ENCODE assay signal across 8 cellular contexts in genomic region chr10:102633282-102633681, GRCh38. TPM values are rescaled to one million over a fixed set of nuclear protein-coding genes. Genes with fewer than 3 reads are reported as not detected.
DNase-seq lines count a peak whose midpoint lies in the region; ATAC-seq, FAIRE-seq and TF ChIP-seq lines count a peak whose summit lies in the region.

No MANE protein-coding gene starts in this region.

- peaks cover 68% of the 10 kb centered on the region for H3K4me1 ChIP-seq in skeletal muscle satellite cell (ENCODE audit: control insufficient read depth, insufficient read depth, low read length)

- no peak for FAIRE-seq in D721Med (lab: Jason Lieb, UNC)

- peak overlapping the region; percentile 58 for H3K9ac ChIP-seq in skeletal muscle satellite cell (ENCODE audit: low read depth, low read length)

- 0 out of 2 replicates have a peak overlapping the region, but pooled peaks have one; percentile 2 for H3K4me3 ChIP-seq in WI38 (ENCODE audit: low read depth, low read length)
- no peak overlapping the region for H3K4me3 ChIP-seq in fibroblast of the aortic adventitia (ENCODE audit: low read depth, low read length)
- H3K4me3 ChIP-seq in skeletal muscle satellite cell (ENCODE audit: low read length), result peak overlapping the region; percentile 37

- no peak for TF ChIP-seq CTCF in WI38 (IDR thresholded peaks at IDR 0.05; ENCODE audit: low read depth, low read length)
- no peak for TF ChIP-seq CTCF in fibroblast of the aortic adventitia (IDR thresholded peaks at IDR 0.05; ENCODE audit: insufficient read depth, low read length)
- no peak for TF ChIP-seq CTCF in D721Med (IDR thresholded peaks at IDR 0.05; ENCODE audit: insufficient read depth, missing control alignments)

- H3K4me2 ChIP-seq in skeletal muscle satellite cell (ENCODE audit: low read length), result peak overlapping the region; percentile 71

- H3K36me3 ChIP-seq in skeletal muscle satellite cell (ENCODE audit: insufficient read depth, low read length), result no peaks in the 10 kb centered on the region

- no peak for ATAC-seq in HG02678 (IDR thresholded peaks at IDR 0.05; ENCODE audit: unreplicated experiment)

- H3K27me3 ChIP-seq in skeletal muscle satellite cell (ENCODE audit: control insufficient read depth, insufficient read depth, low read length), result no peaks in the 10 kb centered on the region

- DNase-seq in HCEC 1CT (peak; percentile 82), fibroblast of the aortic adventitia (ENCODE audit: low read depth) (peak; percentile 77), NCI-H748 treated with DMSO at 0.1 percent for 48 hours (lab: John Stamatoyannopoulos, UW) (no peak), D721Med (ENCODE audit: insufficient read length, low spot score) (no peak), HT-29 (ENCODE audit: low spot score) (no peak)

- H3K9me3 ChIP-seq in skeletal muscle satellite cell (replicated peaks; ENCODE audit: low read length), result no peaks in the 10 kb centered on the region

RNA-seq across cellular contexts. Expression of gene TRIM8, which starts 11.0 kb away (rescaled TPM):
- total RNA-seq in fibroblast of the aortic adventitia (ENCODE audit: low replicate concordance), result 83.0 and 84.7 TPM in 2 replicates
- 62.9 and 69.2 TPM in 2 replicates for total RNA-seq in skeletal muscle satellite cell (2012; rRNA removed)
- 81.2 and 82.3 TPM in 2 replicates for total RNA-seq in HT-29 (2014; rRNA removed; shearing (Covaris generic))

Comparison
In these comparisons a context has a peak if more than half of its experiments do, and no peak if none do; other contexts are left out.
1. DNase-seq: peak in HCEC 1CT (single experiment) and fibroblast of the aortic adventitia (single experiment); none in NCI-H748 treated with DMSO at 0.1 percent for 48 hours (single experiment), D721Med (single experiment) and HT-29 (single experiment).